In the genomic region with DNA sequence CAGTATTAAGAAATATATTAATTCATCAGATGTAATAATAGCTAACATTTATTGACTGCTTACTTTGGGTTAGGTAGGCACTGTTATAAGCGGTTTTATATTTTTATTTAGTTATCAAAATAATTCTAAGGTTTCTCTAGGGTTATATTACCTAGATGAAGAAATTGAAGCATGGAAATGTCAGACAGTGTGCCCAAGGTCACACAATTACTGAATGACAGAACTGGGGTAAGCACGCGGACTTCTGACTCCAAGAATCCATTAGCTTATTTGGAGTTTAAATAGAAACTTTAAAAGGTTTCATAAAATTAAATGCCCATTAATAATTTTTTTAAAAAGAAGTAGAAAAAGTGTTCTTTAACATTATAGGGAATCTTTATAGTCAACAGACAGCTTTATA, we compare ENCODE assay signal across 31 cellular contexts.
"Had no signal": no experiment of that assay in that cellular context is flagged by ENCODE, and none has a peak within 500 bp of the region (broad histone marks: within the 10 kb centered on the region; RNA-seq: fewer than 3 reads in every experiment).

No MANE protein-coding gene starts in this region.

- H3K27ac ChIP-seq: esophagus muscularis mucosa, foreskin keratinocyte, gastroesophageal sphincter, WERI-Rb-1 had no signal

- H3K27me3 ChIP-seq: esophagus muscularis mucosa, foreskin keratinocyte, gastroesophageal sphincter had no signal

- DNase-seq: activated B cell treated with CpG ODN at 0.5 μM for 24 hours; activated CD4-positive, alpha-beta T cell treated with anti-CD3 and anti-CD28 coated beads for 48 hours; activated CD4-positive, alpha-beta T cell treated with anti-CD3 and anti-CD28 coated beads, Interleukin-2, amount 50 U/mL, for 1 hour; activated CD4-positive, alpha-beta T cell treated with anti-CD3 and anti-CD28 coated beads, Interleukin-2, amount 50 U/mL, for 48 hours; activated CD8-positive, alpha-beta memory T cell treated with anti-CD3 and anti-CD28 coated beads for 24 hours; activated CD8-positive, alpha-beta T cell treated with anti-CD3 and anti-CD28 coated beads for 36 hours; activated effector memory CD4-positive, alpha-beta T cell treated with Interleukin-2 at 50 U/mL for 16 hours; activated gamma-delta T cell treated with Interleukin-2 at 50 U/mL for 16 hours; activated naive CD4-positive, alpha-beta T cell treated with anti-CD3 and anti-CD28 coated beads, Interleukin-2, amount 50 U/mL, for 16 hours; activated naive CD4-positive, alpha-beta T cell treated with Interleukin-2 at 50 U/mL for 16 hours; activated T-cell treated with anti-CD3 and anti-CD28 coated beads, Interleukin-2, amount 50 U/mL, for 4 hours; amniotic stem cell; anterior cingulate cortex; caudate nucleus; cortex of kidney; dermis blood vessel endothelial cell; effector CD4-positive, alpha-beta T cell; effector memory CD8-positive, alpha-beta T cell; erythroblast; foreskin keratinocyte; T-helper 1 cell; T-helper 17 cell; T1000; WERI-Rb-1 had no signal

- H3K9me3 ChIP-seq: esophagus muscularis mucosa, gastroesophageal sphincter had no signal

- H3K4me3 Mint-ChIP-seq: activated B cell treated with CpG ODN at 0.5 μM for 24 hours; activated CD8-positive, alpha-beta T cell treated with anti-CD3 and anti-CD28 coated beads for 36 hours; activated naive CD8-positive, alpha-beta T cell; activated T-cell treated with anti-CD3 and anti-CD28 coated beads, Interleukin-2, amount 50 U/mL, for 4 hours; activated T-helper 17 cell treated with anti-CD3 and anti-CD28 coated beads, Interleukin-2, amount 50 U/mL, for 72 hours; effector memory CD8-positive, alpha-beta T cell; T-helper 17 cell; T-helper 2 cell treated with Interferon-gamma antibody and Interleukin-4, amounts not matched to agents 5 μg/mL and 100 μg/mL, for 36 hours had no signal

- ATAC-seq: activated CD4-positive, CD25-positive, alpha-beta regulatory T cell treated with anti-CD3 and anti-CD28 coated beads, Interleukin-2, amount 50 U/mL, for 24 hours; activated CD8-positive, alpha-beta T cell treated with anti-CD3 and anti-CD28 coated beads for 36 hours; activated T-cell treated with anti-CD3 and anti-CD28 coated beads, Interleukin-2, amount 50 U/mL, for 4 hours; activated T-helper 17 cell treated with anti-CD3 and anti-CD28 coated beads, Interleukin-2, amount 50 U/mL, for 72 hours; effector memory CD8-positive, alpha-beta T cell; foreskin keratinocyte; gastroesophageal sphincter; T-helper 17 cell had no signal

- H3K9me3 Mint-ChIP-seq: activated B cell treated with CpG ODN at 0.5 μM for 24 hours; activated CD8-positive, alpha-beta T cell treated with anti-CD3 and anti-CD28 coated beads for 36 hours; activated T-cell treated with anti-CD3 and anti-CD28 coated beads, Interleukin-2, amount 50 U/mL, for 4 hours; activated T-helper 17 cell treated with anti-CD3 and anti-CD28 coated beads, Interleukin-2, amount 50 U/mL, for 72 hours; effector memory CD8-positive, alpha-beta T cell; T-helper 2 cell treated with Interferon-gamma antibody and Interleukin-4, amounts not matched to agents 5 μg/mL and 100 μg/mL, for 36 hours had no signal

- H3K27ac Mint-ChIP-seq: activated B cell treated with CpG ODN at 0.5 μM for 24 hours; activated CD8-positive, alpha-beta T cell treated with anti-CD3 and anti-CD28 coated beads for 36 hours; activated naive CD8-positive, alpha-beta T cell; activated T-helper 17 cell treated with anti-CD3 and anti-CD28 coated beads, Interleukin-2, amount 50 U/mL, for 72 hours; effector memory CD8-positive, alpha-beta T cell; T-helper 17 cell; T-helper 2 cell treated with Interferon-gamma antibody and Interleukin-4, amounts not matched to agents 5 μg/mL and 100 μg/mL, for 36 hours had no signal

- H3K27me3 Mint-ChIP-seq: activated B cell treated with CpG ODN at 0.5 μM for 24 hours; activated CD8-positive, alpha-beta T cell treated with anti-CD3 and anti-CD28 coated beads for 36 hours; activated naive CD8-positive, alpha-beta T cell; activated T-helper 17 cell treated with anti-CD3 and anti-CD28 coated beads, Interleukin-2, amount 50 U/mL, for 72 hours; effector memory CD8-positive, alpha-beta T cell; T-helper 17 cell had no signal

- H3K4me3 ChIP-seq: esophagus muscularis mucosa, gastroesophageal sphincter had no signal

- H3K4me1 Mint-ChIP-seq: activated T-helper 17 cell treated with anti-CD3 and anti-CD28 coated beads, Interleukin-2, amount 50 U/mL, for 72 hours had no signal

- FAIRE-seq: astrocyte had no signal

- H3K36me3 ChIP-seq: esophagus muscularis mucosa, gastroesophageal sphincter, WERI-Rb-1 had no signal
